In genomic region chr22:20022231-20023069, GRCh38 we compare ENCODE assay signal across 8 cellular contexts. TPM values are rescaled to one million over a fixed set of nuclear protein-coding genes. Genes with fewer than 3 reads are reported as not detected.
DNase-seq lines count a peak whose midpoint lies in the region; ATAC-seq and TF ChIP-seq lines count a peak whose summit lies in the region.

No MANE protein-coding gene starts in this region.

- TF ChIP-seq CTCF in DND-41 (IDR thresholded peaks at IDR 0.05; ENCODE audit: borderline replicate concordance, extremely low read depth, low read length, poor library complexity, severe bottlenecking) (no peak), RWPE2 (IDR thresholded peaks at IDR 0.05; ENCODE audit: poor library complexity, severe bottlenecking) (no peak), fibroblast of lung (conservative IDR thresholded peaks at IDR 0.05 in 1 of 2, IDR thresholded peaks at IDR 0.05 in 1 of 2; ENCODE audit: low read depth in 1 of 2, low read length in 2 of 2) (no peak)

- H3K18ac ChIP-seq in trophoblast cell (ENCODE audit: low read length), result no peak overlapping the region

- H3K9ac ChIP-seq in DND-41 (ENCODE audit: low read depth, low read length), result peak overlapping the region; percentile 92
- no peak overlapping the region for H3K9ac ChIP-seq in fibroblast of lung (ENCODE audit: insufficient read depth, low read length)
- no peak overlapping the region for H3K9ac ChIP-seq in trophoblast cell (ENCODE audit: low read length)

- H3K36me3 ChIP-seq in DND-41 (ENCODE audit: insufficient read depth, low read length) (peaks cover 5% of the 10 kb centered on the region), RWPE2 (ENCODE audit: low read depth) (no peaks in the 10 kb centered on the region), fibroblast of lung (ENCODE audit: control insufficient read depth, insufficient read depth, low read length) (no peaks in the 10 kb centered on the region), trophoblast cell (ENCODE audit: control insufficient read depth in 1 of 2, insufficient read depth in 2 of 2, low read length in 2 of 2) (peaks cover 0 to 5% of the 10 kb centered on the region in 2 experiments)

- no peak overlapping the region for H2AK5ac ChIP-seq in trophoblast cell (ENCODE audit: low read length)

- no CpG with 5 or more reads among the region's 12 CpGs for WGBS in trophoblast cell (ENCODE audit: extremely low coverage, insufficient coverage, insufficient read length)

- H3K9me3 ChIP-seq in DND-41 (ENCODE audit: insufficient read depth, low read length, severe bottlenecking) (no peaks in the 10 kb centered on the region), RWPE2 (ENCODE audit: severe bottlenecking) (no peaks in the 10 kb centered on the region), fibroblast of lung (ENCODE audit: control insufficient read depth, insufficient read depth, low read depth, low read length) (no peaks in the 10 kb centered on the region), trophoblast cell (ENCODE audit: insufficient read depth, low read depth, low read length) (peaks cover 6% of the 10 kb centered on the region)

- no peak overlapping the region for H2BK120ac ChIP-seq in trophoblast cell (ENCODE audit: insufficient read depth, low read length, poor library complexity)

- DNase-seq in DND-41 (no peak), RWPE2 (ENCODE audit: low spot score) (peak; percentile 27), fibroblast of lung (ENCODE audit: low read depth in 2 of 2) (no peak), trophoblast cell (no peak), COR-L47 (lab: John Stamatoyannopoulos, UW) (no peak), KG1 (lab: John Stamatoyannopoulos, UW) (no peak)

- H4K20me1 ChIP-seq in DND-41 (ENCODE audit: insufficient read depth, low read length) (peaks cover 30% of the 10 kb centered on the region), fibroblast of lung (ENCODE audit: control insufficient read depth, extremely low read depth, insufficient read depth, low read length) (no peaks in the 10 kb centered on the region)

- H3K14ac ChIP-seq in trophoblast cell (ENCODE audit: low read length), result no peak overlapping the region

- peak overlapping the region; percentile 1 for H3K4ac ChIP-seq in trophoblast cell (ENCODE audit: low read depth, low read length)

- H3K27me3 ChIP-seq in DND-41 (ENCODE audit: insufficient read depth, low read length, poor library complexity) (no peaks in the 10 kb centered on the region), RWPE2 (ENCODE audit: insufficient read depth, poor library complexity, severe bottlenecking) (no peaks in the 10 kb centered on the region), fibroblast of lung (ENCODE audit: control insufficient read depth, insufficient read depth, low read length) (peaks cover 5% of the 10 kb centered on the region), trophoblast cell (ENCODE audit: insufficient read depth, low read length) (peaks cover 8% of the 10 kb centered on the region)

- H3K79me2 ChIP-seq in DND-41 (ENCODE audit: insufficient read depth, low read length) (peaks cover 58% of the 10 kb centered on the region), fibroblast of lung (ENCODE audit: control insufficient read depth, insufficient read depth, low read length) (peaks cover 20% of the 10 kb centered on the region), trophoblast cell (ENCODE audit: control insufficient read depth, insufficient read depth, low read length, poor library complexity) (peaks cover 6% of the 10 kb centered on the region)

- H4K91ac ChIP-seq in trophoblast cell (ENCODE audit: low read depth, low read length), result no peak overlapping the region

- ATAC-seq in DND-41 (ENCODE audit: insufficient read depth, low read depth) (no peak), RWPE2 (ENCODE audit: low read depth) (no peak), GM19463 (IDR thresholded peaks at IDR 0.05; ENCODE audit: unreplicated experiment) (no peak), GM21367 (IDR thresholded peaks at IDR 0.05; ENCODE audit: unreplicated experiment) (no peak)

- H3K79me1 ChIP-seq in trophoblast cell (ENCODE audit: low read length), result peaks cover 9% of the 10 kb centered on the region

- H4K12ac ChIP-seq in trophoblast cell (ENCODE audit: low read depth, low read length), result no peak overlapping the region

- H3K27ac ChIP-seq in DND-41 (ENCODE audit: low read length) (peak overlapping the region; percentile 75), RWPE2 (ENCODE audit: poor library complexity, severe bottlenecking) (no peak overlapping the region), fibroblast of lung (ENCODE audit: insufficient read depth, low read length) (peak overlapping the region; percentile 89), trophoblast cell (ENCODE audit: low read depth, low read length) (no peak overlapping the region)

- no peak overlapping the region for H2BK12ac ChIP-seq in trophoblast cell (ENCODE audit: low read length)

- no peak overlapping the region for H3K23ac ChIP-seq in trophoblast cell (ENCODE audit: low read length)

- H3K4me2 ChIP-seq in DND-41 (ENCODE audit: insufficient read depth, low read length), result peak overlapping the region; percentile 91
- H3K4me2 ChIP-seq in fibroblast of lung (ENCODE audit: extremely low read depth, insufficient read depth, low read length), result peak overlapping the region; percentile 99
- no peak overlapping the region for H3K4me2 ChIP-seq in trophoblast cell (ENCODE audit: low read length)

- H3K4me1 ChIP-seq in DND-41 (ENCODE audit: insufficient read depth, low read length) (peaks cover 28% of the 10 kb centered on the region), RWPE2 (ENCODE audit: insufficient read depth, poor library complexity, severe bottlenecking) (no peaks in the 10 kb centered on the region), fibroblast of lung (ENCODE audit: control insufficient read depth, extremely low read depth, insufficient read depth, low read length) (peaks cover 2% of the 10 kb centered on the region), trophoblast cell (ENCODE audit: control insufficient read depth in 1 of 2, insufficient read depth in 2 of 2, low read length in 2 of 2) (peaks cover 12 to 15% of the 10 kb centered on the region in 2 experiments)

- no peak overlapping the region for H2AFZ ChIP-seq in DND-41 (ENCODE audit: low read depth, low read length)
- no peak overlapping the region for H2AFZ ChIP-seq in fibroblast of lung (ENCODE audit: low read length)
- no peak overlapping the region for H2AFZ ChIP-seq in trophoblast cell (ENCODE audit: insufficient read depth, low read length, poor library complexity)

- H3K4me3 ChIP-seq in DND-41 (ENCODE audit: low read depth in 1 of 2, low read length in 2 of 2), result peak overlapping the region; percentile 86 to 94; a peak in 3 of 4 replicates
- no peak overlapping the region for H3K4me3 ChIP-seq in RWPE2 (ENCODE audit: severe bottlenecking)
- peak overlapping the region in 3 of 4 experiments; percentile 81 to 94 (median 94) for H3K4me3 ChIP-seq in fibroblast of lung (replicated peaks in 1 of 4; ENCODE audit: control extremely low read depth in 1 of 4, insufficient read depth in 1 of 4, low read depth in 3 of 4, low read length in 4 of 4)
- no peak overlapping the region for H3K4me3 ChIP-seq in trophoblast cell (ENCODE audit: low read depth, low read length)

- no peak overlapping the region for H2BK5ac ChIP-seq in trophoblast cell (ENCODE audit: low read depth, low read length, poor library complexity)

- H4K8ac ChIP-seq in trophoblast cell (ENCODE audit: low read depth, low read length), result no peak overlapping the region

RNA-seq across cellular contexts. Expression of gene TANGO2, which starts 1.5 kb away (rescaled TPM):
- total RNA-seq in fibroblast of lung, result 33.4 and 52.8 TPM in 2 replicates
- 28.3 and 41.3 TPM in 2 replicates for polyA plus RNA-seq in fibroblast of lung
- 21.0 and 22.2 TPM in 2 replicates for polyA plus RNA-seq in fibroblast of lung (2012)
- 49.5 and 66.6 TPM in 2 replicates for polyA minus RNA-seq in fibroblast of lung (ENCODE audit: low replicate concordance)
- 13.5 and 14.9 TPM in 2 replicates for polyA plus RNA-seq in trophoblast cell (2013)

RNA-seq across cellular contexts. Expression of gene ARVCF, which starts 5.8 kb away (rescaled TPM):
- 13.9 and 15.7 TPM in 2 replicates for total RNA-seq in fibroblast of lung
- polyA plus RNA-seq in fibroblast of lung, result 2.0 and 2.6 TPM in 2 replicates
- polyA plus RNA-seq in fibroblast of lung (2012), result 3.5 and 7.1 TPM in 2 replicates
- polyA minus RNA-seq in fibroblast of lung (ENCODE audit: low replicate concordance), result 1.1 and 8.5 TPM in 2 replicates
- 5.7 and 5.9 TPM in 2 replicates for polyA plus RNA-seq in trophoblast cell (2013)

RNA-seq across cellular contexts. Expression of gene DGCR8, which starts 57.6 kb away (rescaled TPM):
- 21.3 and 26.2 TPM in 2 replicates for total RNA-seq in fibroblast of lung
- 18.8 and 21.6 TPM in 2 replicates for polyA plus RNA-seq in fibroblast of lung
- 16.4 and 19.0 TPM in 2 replicates for polyA plus RNA-seq in fibroblast of lung (2012)
- 22.8 and 47.0 TPM in 2 replicates for polyA minus RNA-seq in fibroblast of lung (ENCODE audit: low replicate concordance)
- polyA plus RNA-seq in trophoblast cell (2013), result 16.9 and 17.3 TPM in 2 replicates

Comparison
In these comparisons a context has a peak if more than half of its experiments do, and no peak if none do; other contexts are left out.
1. H3K27ac ChIP-seq: peak in DND-41 (single experiment) and fibroblast of lung (single experiment); none in RWPE2 (single experiment) and trophoblast cell (single experiment).
2. H3K4me3 ChIP-seq: peak in DND-41 (2 of 2) and fibroblast of lung (3 of 4); none in RWPE2 (single experiment) and trophoblast cell (single experiment).